ENCODE assay signal across 1 cellular context in genomic region chr6:31068738-31069340, GRCh38.
TF ChIP-seq lines count a peak whose summit lies in the region.

No MANE protein-coding gene starts in this region.

TF ChIP-seq in K562, 482 proteins besides CTCF, POLR2A, EP300 and RAD21 (continued from another document and continues in another):
- TF ChIP-seq GTF2E2 (tag; IDR thresholded peaks at IDR 0.05) (no peak), E4F1 (CRISPR knock-in tag; IDR thresholded peaks at IDR 0.05; ENCODE audit: borderline replicate concordance) (no peak), KLF13 (tag; IDR thresholded peaks at IDR 0.05; ENCODE audit: borderline replicate concordance, low read depth) (0 out of 2 replicates have a peak, but pooled peaks have one; percentile 7), RBM34 (IDR thresholded peaks at IDR 0.05; ENCODE audit: borderline replicate concordance, insufficient read depth, low read length) (no peak), STAG1 (CRISPR knock-in tag; IDR thresholded peaks at IDR 0.05; ENCODE audit: borderline replicate concordance) (peak; percentile 48; the same call in 1 of the 2 replicates), LEF1 (IDR thresholded peaks at IDR 0.05) (no peak), NR0B1 (IDR thresholded peaks at IDR 0.05; ENCODE audit: partially characterized antibody) (no peak), MBD2 (IDR thresholded peaks at IDR 0.05; ENCODE audit: borderline replicate concordance, low read depth) (no peak), POLR3G (IDR thresholded peaks at IDR 0.05; ENCODE audit: extremely low read depth, insufficient read length, insufficient replicate concordance) (no peak), SMAD2 (IDR thresholded peaks at IDR 0.05; ENCODE audit: low read depth, low read length) (no peak), ZNF133 (CRISPR knock-in tag; IDR thresholded peaks at IDR 0.05) (no peak), YY1 (IDR thresholded peaks at IDR 0.05; ENCODE audit: borderline replicate concordance in 1 of 3, control insufficient read depth in 1 of 3, extremely low read depth in 1 of 3, insufficient read depth in 3 of 3, insufficient read length in 1 of 3, insufficient replicate concordance in 2 of 3, low read depth in 1 of 3, low read length in 2 of 3) (peak in 2 of 3 experiments; percentile 24 to 30), DMBX1 (CRISPR knock-in tag; IDR thresholded peaks at IDR 0.05; ENCODE audit: borderline replicate concordance) (no peak), GABPB2 (CRISPR knock-in tag; conservative IDR thresholded peaks at IDR 0.05) (no peak), FOXK1 (CRISPR knock-in tag; IDR thresholded peaks at IDR 0.05; ENCODE audit: borderline replicate concordance) (peak; percentile 81; the same call in 1 of the 2 replicates), MAFK (IDR thresholded peaks at IDR 0.05; ENCODE audit: low read length) (no peak), KAT8 (IDR thresholded peaks at IDR 0.05; ENCODE audit: low read depth) (no peak), TEAD2 (tag; IDR thresholded peaks at IDR 0.05) (no peak), SREBF2 (CRISPR knock-in tag; IDR thresholded peaks at IDR 0.05) (no peak), FOXP4 (CRISPR knock-in tag; IDR thresholded peaks at IDR 0.05; ENCODE audit: borderline replicate concordance) (0 out of 2 replicates have a peak, but pooled peaks have one; percentile 41), CHAMP1 (IDR thresholded peaks at IDR 0.05) (0 out of 2 replicates have a peak, but pooled peaks have one; percentile 27), AFF1 (IDR thresholded peaks at IDR 0.05; ENCODE audit: low read depth in 1 of 2, partially characterized antibody in 2 of 2) (no peak), MYNN (IDR thresholded peaks at IDR 0.05) (peak; percentile 99), MYNN (CRISPR knock-in tag; IDR thresholded peaks at IDR 0.05) (peak; percentile 88), GATA2 (CRISPR knock-in tag; IDR thresholded peaks at IDR 0.05) (no peak), ARNT (IDR thresholded peaks at IDR 0.05) (no peak), HNRNPLL (IDR thresholded peaks at IDR 0.05; ENCODE audit: low read depth, low read length, poor library complexity, severe bottlenecking) (no peak), CSDE1 (IDR thresholded peaks at IDR 0.05) (peak in 1 of 2 experiments; percentile 83; a peak in 2 of 4 replicates), XRCC3 (IDR thresholded peaks at IDR 0.05) (no peak), PHB (CRISPR knock-in tag; IDR thresholded peaks at IDR 0.05) (no peak), NEUROD1 (IDR thresholded peaks at IDR 0.05; ENCODE audit: borderline replicate concordance, low read depth, low read length, partially characterized antibody) (peak; percentile 39), ETV5 (CRISPR knock-in tag; IDR thresholded peaks at IDR 0.05; ENCODE audit: low read depth) (no peak)
- TF ChIP-seq, protein P1, sequence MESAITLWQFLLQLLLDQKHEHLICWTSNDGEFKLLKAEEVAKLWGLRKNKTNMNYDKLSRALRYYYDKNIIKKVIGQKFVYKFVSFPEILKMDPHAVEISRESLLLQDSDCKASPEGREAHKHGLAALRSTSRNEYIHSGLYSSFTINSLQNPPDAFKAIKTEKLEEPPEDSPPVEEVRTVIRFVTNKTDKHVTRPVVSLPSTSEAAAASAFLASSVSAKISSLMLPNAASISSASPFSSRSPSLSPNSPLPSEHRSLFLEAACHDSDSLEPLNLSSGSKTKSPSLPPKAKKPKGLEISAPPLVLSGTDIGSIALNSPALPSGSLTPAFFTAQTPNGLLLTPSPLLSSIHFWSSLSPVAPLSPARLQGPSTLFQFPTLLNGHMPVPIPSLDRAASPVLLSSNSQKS (CRISPR knock-in tag; IDR thresholded peaks at IDR 0.05) = no peak
- TF ChIP-seq, protein P2, sequence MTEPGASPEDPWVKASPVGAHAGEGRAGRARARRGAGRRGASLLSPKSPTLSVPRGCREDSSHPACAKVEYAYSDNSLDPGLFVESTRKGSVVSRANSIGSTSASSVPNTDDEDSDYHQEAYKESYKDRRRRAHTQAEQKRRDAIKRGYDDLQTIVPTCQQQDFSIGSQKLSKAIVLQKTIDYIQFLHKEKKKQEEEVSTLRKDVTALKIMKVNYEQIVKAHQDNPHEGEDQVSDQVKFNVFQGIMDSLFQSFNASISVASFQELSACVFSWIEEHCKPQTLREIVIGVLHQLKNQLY (CRISPR knock-in tag; conservative IDR thresholded peaks at IDR 0.05) = no peak
- TF ChIP-seq, protein P3, sequence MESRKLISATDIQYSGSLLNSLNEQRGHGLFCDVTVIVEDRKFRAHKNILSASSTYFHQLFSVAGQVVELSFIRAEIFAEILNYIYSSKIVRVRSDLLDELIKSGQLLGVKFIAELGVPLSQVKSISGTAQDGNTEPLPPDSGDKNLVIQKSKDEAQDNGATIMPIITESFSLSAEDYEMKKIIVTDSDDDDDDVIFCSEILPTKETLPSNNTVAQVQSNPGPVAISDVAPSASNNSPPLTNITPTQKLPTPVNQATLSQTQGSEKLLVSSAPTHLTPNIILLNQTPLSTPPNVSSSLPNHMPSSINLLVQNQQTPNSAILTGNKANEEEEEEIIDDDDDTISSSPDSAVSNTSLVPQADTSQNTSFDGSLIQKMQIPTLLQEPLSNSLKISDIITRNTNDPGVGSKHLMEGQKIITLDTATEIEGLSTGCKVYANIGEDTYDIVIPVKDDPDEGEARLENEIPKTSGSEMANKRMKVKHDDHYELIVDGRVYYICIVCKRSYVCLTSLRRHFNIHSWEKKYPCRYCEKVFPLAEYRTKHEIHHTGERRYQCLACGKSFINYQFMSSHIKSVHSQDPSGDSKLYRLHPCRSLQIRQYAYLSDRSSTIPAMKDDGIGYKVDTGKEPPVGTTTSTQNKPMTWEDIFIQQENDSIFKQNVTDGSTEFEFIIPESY (CRISPR knock-in tag; IDR thresholded peaks at IDR 0.05) = peak; percentile 82
- TF ChIP-seq, protein P4, sequence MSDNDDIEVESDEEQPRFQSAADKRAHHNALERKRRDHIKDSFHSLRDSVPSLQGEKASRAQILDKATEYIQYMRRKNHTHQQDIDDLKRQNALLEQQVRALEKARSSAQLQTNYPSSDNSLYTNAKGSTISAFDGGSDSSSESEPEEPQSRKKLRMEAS (CRISPR knock-in tag; IDR thresholded peaks at IDR 0.05) = no peak
- TF ChIP-seq, protein P5, sequence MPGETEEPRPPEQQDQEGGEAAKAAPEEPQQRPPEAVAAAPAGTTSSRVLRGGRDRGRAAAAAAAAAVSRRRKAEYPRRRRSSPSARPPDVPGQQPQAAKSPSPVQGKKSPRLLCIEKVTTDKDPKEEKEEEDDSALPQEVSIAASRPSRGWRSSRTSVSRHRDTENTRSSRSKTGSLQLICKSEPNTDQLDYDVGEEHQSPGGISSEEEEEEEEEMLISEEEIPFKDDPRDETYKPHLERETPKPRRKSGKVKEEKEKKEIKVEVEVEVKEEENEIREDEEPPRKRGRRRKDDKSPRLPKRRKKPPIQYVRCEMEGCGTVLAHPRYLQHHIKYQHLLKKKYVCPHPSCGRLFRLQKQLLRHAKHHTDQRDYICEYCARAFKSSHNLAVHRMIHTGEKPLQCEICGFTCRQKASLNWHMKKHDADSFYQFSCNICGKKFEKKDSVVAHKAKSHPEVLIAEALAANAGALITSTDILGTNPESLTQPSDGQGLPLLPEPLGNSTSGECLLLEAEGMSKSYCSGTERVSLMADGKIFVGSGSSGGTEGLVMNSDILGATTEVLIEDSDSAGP (CRISPR knock-in tag; IDR thresholded peaks at IDR 0.05) = no peak
- TF ChIP-seq, protein P6, sequence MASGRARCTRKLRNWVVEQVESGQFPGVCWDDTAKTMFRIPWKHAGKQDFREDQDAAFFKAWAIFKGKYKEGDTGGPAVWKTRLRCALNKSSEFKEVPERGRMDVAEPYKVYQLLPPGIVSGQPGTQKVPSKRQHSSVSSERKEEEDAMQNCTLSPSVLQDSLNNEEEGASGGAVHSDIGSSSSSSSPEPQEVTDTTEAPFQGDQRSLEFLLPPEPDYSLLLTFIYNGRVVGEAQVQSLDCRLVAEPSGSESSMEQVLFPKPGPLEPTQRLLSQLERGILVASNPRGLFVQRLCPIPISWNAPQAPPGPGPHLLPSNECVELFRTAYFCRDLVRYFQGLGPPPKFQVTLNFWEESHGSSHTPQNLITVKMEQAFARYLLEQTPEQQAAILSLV (tag; IDR thresholded peaks at IDR 0.05) = no peak
